ENCODE assay signal across 28 cellular contexts in genomic region chr22:48563118-48563965, GRCh38.
"Had no signal": no experiment of that assay in that cellular context is flagged by ENCODE, and none has a peak within 500 bp of the region (broad histone marks: within the 10 kb centered on the region; RNA-seq: fewer than 3 reads in every experiment).

No MANE protein-coding gene starts in this region.

- H3K4me3 ChIP-seq: ascending aorta, breast epithelium, cardiac muscle cell, colonic mucosa, dorsolateral prefrontal cortex had no signal

- FAIRE-seq: frontal cortex had no signal

- H3K9me3 ChIP-seq: ascending aorta, breast epithelium, colonic mucosa had no signal

- ATAC-seq: activated CD4-positive, alpha-beta T cell treated with anti-CD3 and anti-CD28 coated beads for 36 hours; activated naive CD4-positive, alpha-beta T cell treated with anti-CD3 and anti-CD28 coated beads, Interleukin-2, amount 50 U/mL, for 72 hours; activated T-cell treated with anti-CD3 and anti-CD28 coated beads, Interleukin-2, amount 50 U/mL, for 72 hours; esophagus mucosa had no signal

- H3K27ac ChIP-seq: ascending aorta, breast epithelium, cardiac muscle cell, colonic mucosa, dorsolateral prefrontal cortex had no signal

- DNase-seq: activated CD4-positive, alpha-beta memory T cell treated with anti-CD3 and anti-CD28 coated beads, Interleukin-2, amount 10 ng/mL, durations not matched to agents 7 days and 5 days; activated CD4-positive, alpha-beta T cell treated with anti-CD3 and anti-CD28 coated beads for 36 hours; activated CD4-positive, alpha-beta T cell treated with anti-CD3 and anti-CD28 coated beads, Interleukin-2, amount 10 ng/mL, durations not matched to agents 24 days and 14 days; activated CD4-positive, alpha-beta T cell treated with anti-CD3 and anti-CD28 coated beads, Interleukin-2, amount 50 U/mL, for 4 hours; activated CD4-positive, CD25-positive, alpha-beta regulatory T cell; activated CD4-positive, CD25-positive, alpha-beta regulatory T cell treated with anti-CD3 and anti-CD28 coated beads, Interleukin-2, amount 50 U/mL, for 72 hours; activated CD8-positive, alpha-beta memory T cell treated with anti-CD3 and anti-CD28 coated beads, Interleukin-2, amount 50 U/mL, for 48 hours; activated gamma-delta T cell; activated naive CD4-positive, alpha-beta T cell; activated naive CD4-positive, alpha-beta T cell treated with anti-CD3 and anti-CD28 coated beads, Interleukin-2, amount 10 ng/mL, durations not matched to agents 7 days and 5 days; activated naive CD8-positive, alpha-beta T cell treated with anti-CD3 and anti-CD28 coated beads, Interleukin-2, amount 10 ng/mL, durations not matched to agents 7 days and 5 days; activated T-cell treated with anti-CD3 and anti-CD28 coated beads for 4 hours; activated T-cell treated with anti-CD3 and anti-CD28 coated beads, Interleukin-2, amount 50 U/mL, for 24 hours; activated T-cell treated with anti-CD3 and anti-CD28 coated beads, Interleukin-2, amount 50 U/mL, for 72 hours; central memory CD4-positive, alpha-beta T cell; cerebellar nuclear complex; colonic mucosa; dorsolateral prefrontal cortex; effector memory CD4-positive, alpha-beta T cell; endodermal cell; foreskin fibroblast; T-helper 2 cell had no signal

- H3K36me3 ChIP-seq: ascending aorta, breast epithelium, cardiac muscle cell, colonic mucosa had no signal

- H3K4me1 ChIP-seq: ascending aorta, breast epithelium, colonic mucosa had no signal

- H3K27me3 ChIP-seq: ascending aorta, cardiac muscle cell, colonic mucosa, dorsolateral prefrontal cortex had no signal
